In the genomic region with DNA sequence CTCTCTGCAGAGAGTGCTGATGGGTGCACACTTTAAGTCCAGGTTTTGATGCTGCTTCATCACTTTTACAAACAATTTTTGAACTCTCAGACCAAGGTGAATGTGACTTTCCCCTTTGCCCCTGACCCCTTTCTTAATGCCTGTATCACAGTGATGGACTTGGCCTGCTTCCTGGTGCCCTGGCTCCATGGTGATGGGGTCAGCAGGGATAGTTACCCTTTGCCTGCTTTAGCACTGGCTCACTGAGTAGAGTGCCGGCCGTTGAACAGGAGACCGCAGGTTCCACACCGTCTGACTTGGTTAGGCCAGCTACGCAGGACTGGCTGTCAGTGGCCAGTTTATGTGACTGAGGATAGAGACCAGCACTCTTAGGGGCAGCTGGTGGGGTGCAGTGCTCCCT, we compare ENCODE assay signal across 20 cellular contexts. TPM values are rescaled to one million over a fixed set of nuclear protein-coding genes. Genes with fewer than 3 reads are reported as not detected.
"Had no signal": no experiment of that assay in that cellular context is flagged by ENCODE, and none has a peak within 500 bp of the region (broad histone marks: within the 10 kb centered on the region; RNA-seq: fewer than 3 reads in every experiment).

No MANE protein-coding gene starts in this region.

- FAIRE-seq: RCC 7860 had no signal

- H3K36me3 ChIP-seq: SJCRH30 had no signal

- ATAC-seq: SK-N-SH treated with all-trans-retinoic acid at 6 μM for 48 hours had no signal

- H3K4me3 ChIP-seq: SJCRH30 had no signal

- H3K9me3 ChIP-seq: SJCRH30 had no signal

- H3K27me3 ChIP-seq: SJCRH30 had no signal

- H3K4me1 ChIP-seq: SJCRH30 had no signal

- H3K27ac ChIP-seq: SJCRH30 had no signal

- DNase-seq: KBM-7, NCI-H1092, NCI-H1105 treated with DMSO at 0.1 percent for 48 hours, NCI-H1417 treated with DMSO at 0.1 percent for 48 hours, NCI-H146, NCI-H1694 treated with DMSO at 0.1 percent for 48 hours, NCI-H1930, NCI-H2081, NCI-H2171, NCI-H226, NCI-H446, NCI-H510A, NCI-H524 treated with DMSO at 0.1 percent for 48 hours, NCI-H774, RPMI8226, SHP77 treated with DMSO at 0.1 percent for 48 hours, SJCRH30 had no signal

RNA-seq across cellular contexts. Expression of a gene that starts 40.1 kb away (rescaled TPM):
- total RNA-seq: HT1080 had no signal
